1 cellular context compared by ENCODE assay signal in the genomic region with DNA sequence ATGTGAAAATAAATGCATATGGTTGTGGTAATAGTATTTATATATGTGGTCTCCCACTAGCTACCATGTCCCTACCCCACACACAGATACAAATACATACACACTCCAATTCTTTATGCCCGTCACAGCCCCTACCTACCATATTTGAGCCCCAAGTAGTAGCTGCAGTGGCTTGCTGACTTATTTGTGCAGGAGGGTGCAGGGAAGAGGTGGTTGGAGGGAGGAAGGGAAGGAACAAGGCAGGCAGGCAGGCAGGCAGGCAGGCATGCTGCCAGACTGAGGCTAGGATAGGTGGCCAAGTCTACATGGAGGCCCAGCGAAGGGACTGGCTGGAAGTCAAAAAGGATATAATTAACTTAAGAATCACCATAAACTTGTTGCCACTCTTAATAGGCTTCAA.
TF ChIP-seq lines count a peak whose summit lies in the region.

No MANE protein-coding gene starts in this region.

TF ChIP-seq in GM23338, 12 proteins besides CTCF, POLR2A, EP300 and RAD21:
- TF ChIP-seq ZNF331 (CRISPR knock-in tag; IDR thresholded peaks at IDR 0.05; ENCODE audit: low read depth) = no peak
- no peak for TF ChIP-seq ZNF114 (CRISPR knock-in tag; IDR thresholded peaks at IDR 0.05)
- TF ChIP-seq CREB1 (CRISPR knock-in tag; IDR thresholded peaks at IDR 0.05; ENCODE audit: low read depth) = no peak
